Comparison of ENCODE assay signal across 11 cellular contexts in genomic region chr6:75273009-75273408, GRCh38. TPM values are rescaled to one million over a fixed set of nuclear protein-coding genes. Genes with fewer than 3 reads are reported as not detected.
DNase-seq lines count a peak whose midpoint lies in the region; ATAC-seq, FAIRE-seq and TF ChIP-seq lines count a peak whose summit lies in the region.
"Had no signal": no experiment of that assay in that cellular context is flagged by ENCODE, and none has a peak within 500 bp of the region (broad histone marks: within the 10 kb centered on the region; RNA-seq: fewer than 3 reads in every experiment).

No MANE protein-coding gene starts in this region.

- H3K4me1 ChIP-seq in DOHH2 (ENCODE audit: control insufficient read depth, low read length) (peaks cover 39% of the 10 kb centered on the region), HUES6 (ENCODE audit: control insufficient read depth, insufficient read depth, low read length) (peaks cover 26% of the 10 kb centered on the region), GM12878 (ENCODE audit: control insufficient read depth, insufficient read depth, low read length) (no peaks in the 10 kb centered on the region)
- peaks cover 12 to 16% of the 10 kb centered on the region in 2 donors for H3K4me1 ChIP-seq in naive thymus-derived CD4-positive, alpha-beta T cell (ENCODE audit: control insufficient read depth in 2 of 2, insufficient read depth in 2 of 2, low read length in 2 of 2)

- H3K27me3 Mint-ChIP-seq in naive thymus-derived CD4-positive, alpha-beta T cell, result no peaks in the 10 kb centered on the region

- no peak overlapping the region for H3K4me3 Mint-ChIP-seq in naive thymus-derived CD4-positive, alpha-beta T cell
- H3K4me3 Mint-ChIP-seq: neural crest cell had no signal

- SMC1A ChIA-PET in GM12878 (lab: Charles Lee; ENCODE audit: uncharacterized antibody, unreplicated experiment), result interaction anchor here (1.9 to 8.5 kb wide), 3 partner anchors 9 to 221 kb away, joined by 5 to 196 read pairs (median 9); partner anchors contain the start of genes FILIP1 and TMEM30A

- in situ Hi-C loops in GM12878 (cut with MboI), result no loop called here

- FAIRE-seq in GM12878 (lab: Jason Lieb, UNC), result no peak

- TF ChIP-seq POLR2A in GM12878 (IDR thresholded peaks at IDR 0.05; ENCODE audit: low read depth, low read length), result no peak

- no TSS peak for BruUV-seq in GM12878 (replicated peaks; lab: Mats Ljungman, UMichigan)

- H3K9ac ChIP-seq in HUES6 (ENCODE audit: low read length) (no peak overlapping the region), GM12878 (ENCODE audit: control insufficient read depth, insufficient read depth, low read length) (no peak overlapping the region)

- H3K27ac ChIP-seq in DOHH2 (ENCODE audit: low read depth, low read length) (peak overlapping the region; percentile 25), HUES6 (ENCODE audit: low read depth, low read length) (peak overlapping the region; percentile 83; the same call in 1 of the 2 replicates), GM12878 (ENCODE audit: control insufficient read depth, insufficient read depth) (peak overlapping the region; percentile 57)
- H3K27ac ChIP-seq in naive thymus-derived CD4-positive, alpha-beta T cell (ENCODE audit: low read depth, low read length), result no peak overlapping the region

- no peak for TF ChIP-seq EP300 in GM12878 (IDR thresholded peaks at IDR 0.05; ENCODE audit: borderline replicate concordance in 1 of 2, control insufficient read depth in 1 of 2, low read depth in 2 of 2, low read length in 2 of 2)

- DNase-seq in GM12878 (ENCODE audit: low read depth, low spot score) (no peak), NCI-H1694 (lab: John Stamatoyannopoulos, UW) (no peak)
- DNase-seq in naive thymus-derived CD4-positive, alpha-beta T cell, result no peak
- DNase-seq: Calu3, NCI-H2081 treated with DMSO at 0.1 percent for 48 hours had no signal

- no peak overlapping the region for H2AFZ ChIP-seq in GM12878 (ENCODE audit: control insufficient read depth, low read depth, low read length)

- CTCF ChIA-PET in GM12878 (lab: Yijun Ruan, JAX), result interaction anchor here (1.3 kb wide), 1 partner anchor 9 kb away, joined by 3 read pairs; no protein-coding TSS in a partner anchor
- CTCF ChIA-PET in naive thymus-derived CD4-positive, alpha-beta T cell (lab: Charles Lee), result interaction anchor here (0.7 kb wide), 1 partner anchor 35 kb away, joined by 3 read pairs; no protein-coding TSS in a partner anchor

- no peaks in the 10 kb centered on the region for H3K9me3 ChIP-seq in DOHH2 (ENCODE audit: control insufficient read depth, insufficient read depth, low read length)
- H3K9me3 ChIP-seq in HUES6 (ENCODE audit: control insufficient read depth, insufficient read depth, low read depth, low read length), result peaks cover 41% of the 10 kb centered on the region
- peaks cover 26% of the 10 kb centered on the region for H3K9me3 ChIP-seq in GM12878 (replicated peaks; ENCODE audit: control insufficient read depth, insufficient read depth, low read length)
- H3K9me3 ChIP-seq in naive thymus-derived CD4-positive, alpha-beta T cell (ENCODE audit: control insufficient read depth in 2 of 3, low read length in 3 of 3), result no peaks in the 10 kb centered on the region

- H3K4me1 Mint-ChIP-seq in naive thymus-derived CD4-positive, alpha-beta T cell, result peaks cover 31 to 84% (median 82%) of the 10 kb centered on the region in 7 donors

- TF ChIP-seq CTCF in DOHH2 (IDR thresholded peaks at IDR 0.05; ENCODE audit: low read depth, low read length, poor library complexity, severe bottlenecking), result no peak
- TF ChIP-seq CTCF in GM12878 (IDR thresholded peaks at IDR 0.05 in 2 of 3, conservative IDR thresholded peaks at IDR 0.05 in 1 of 3; ENCODE audit: control insufficient read depth in 2 of 3, extremely low read depth in 1 of 3, insufficient read depth in 1 of 3, low read depth in 3 of 3, low read length in 3 of 3), result no peak

- RAD21 ChIA-PET in GM12878 (lab: Charles Lee; ENCODE audit: unreplicated experiment), result interaction anchor here (1.0 to 9.2 kb wide), 2 partner anchors 9 to 83 kb away, joined by 4 to 142 read pairs; partner anchors contain the start of gene TMEM30A

- H3K27me3 ChIP-seq in DOHH2 (ENCODE audit: control insufficient read depth, low read length), result no peaks in the 10 kb centered on the region
- no peaks in the 10 kb centered on the region for H3K27me3 ChIP-seq in HUES6 (ENCODE audit: control insufficient read depth, insufficient read depth, low read length)
- no peaks in the 10 kb centered on the region for H3K27me3 ChIP-seq in GM12878 (replicated peaks in 1 of 2; ENCODE audit: control insufficient read depth in 2 of 2, insufficient read depth in 2 of 2, low read length in 1 of 2)
- no peaks in the 10 kb centered on the region for H3K27me3 ChIP-seq in naive thymus-derived CD4-positive, alpha-beta T cell (ENCODE audit: control insufficient read depth in 2 of 2, insufficient read depth in 2 of 2, low read length in 2 of 2)

- H3K9me2 ChIP-seq in DOHH2 (replicated peaks; ENCODE audit: control insufficient read depth, low read length), result no peaks in the 10 kb centered on the region

- 83% methylated on average over 4 of the region's 4 CpGs for WGBS in GM12878 (ENCODE audit: insufficient coverage, insufficient replicate concordance, low lambda C conversion rate, missing lambda C conversion rate)

- TF ChIP-seq RAD21 in GM12878 (IDR thresholded peaks at IDR 0.05; ENCODE audit: insufficient read depth, low read depth, low read length), result no peak

- intact Hi-C loops in GM12878 (cut with micrococcal nuclease; ENCODE audit: unreplicated experiment), result no loop called here
- intact Hi-C loops in naive thymus-derived CD4-positive, alpha-beta T cell (cut with micrococcal nuclease), result no loop called here

- H4K20me1 ChIP-seq in DOHH2 (ENCODE audit: control insufficient read depth, insufficient read depth, low read depth, low read length) (no peaks in the 10 kb centered on the region), GM12878 (ENCODE audit: control insufficient read depth, insufficient read depth) (no peaks in the 10 kb centered on the region)

- H3K36me3 Mint-ChIP-seq in naive thymus-derived CD4-positive, alpha-beta T cell, result peaks cover 5 to 60% (median 30%) of the 10 kb centered on the region in 5 donors

- H3K9me3 Mint-ChIP-seq in naive thymus-derived CD4-positive, alpha-beta T cell, result peaks cover 0 to 10% (median 0%) of the 10 kb centered on the region in 11 donors

- ATAC-seq in GM12878, result no peak; the same call in 2 of the 3 replicates
- ATAC-seq in naive thymus-derived CD4-positive, alpha-beta T cell, result peak; percentile 40
- no peak for ATAC-seq in HG02763 (IDR thresholded peaks at IDR 0.05; ENCODE audit: unreplicated experiment)
- ATAC-seq in GM19395 (IDR thresholded peaks at IDR 0.05; ENCODE audit: unreplicated experiment), result no peak
- no peak for ATAC-seq in HG02970 (IDR thresholded peaks at IDR 0.05; ENCODE audit: low FRiP score, unreplicated experiment)

- H3K36me3 ChIP-seq in DOHH2 (ENCODE audit: control insufficient read depth, low read length), result peaks cover 37% of the 10 kb centered on the region
- peaks cover 47% of the 10 kb centered on the region for H3K36me3 ChIP-seq in HUES6 (ENCODE audit: control insufficient read depth, insufficient read depth, low read length)
- peaks cover 8 to 13% of the 10 kb centered on the region in 2 experiments for H3K36me3 ChIP-seq in GM12878 (ENCODE audit: control insufficient read depth in 2 of 2, insufficient read depth in 2 of 2, low read length in 1 of 2)
- H3K36me3 ChIP-seq in naive thymus-derived CD4-positive, alpha-beta T cell (ENCODE audit: control insufficient read depth in 2 of 3, insufficient read depth in 3 of 3, low read length in 3 of 3), result peaks cover 0 to 13% (median 0%) of the 10 kb centered on the region in 3 experiments

- H3K4me3 ChIP-seq in DOHH2 (ENCODE audit: low read length) (peak overlapping the region; percentile 23), HUES6 (ENCODE audit: low read depth, low read length) (no peak overlapping the region), GM12878 (no peak overlapping the region)
- no peak overlapping the region for H3K4me3 ChIP-seq in naive thymus-derived CD4-positive, alpha-beta T cell (ENCODE audit: low read length)

- no peaks in the 10 kb centered on the region; the same call in 1 of the 2 replicates for H3F3A ChIP-seq in DOHH2 (ENCODE audit: control insufficient read depth, insufficient read depth)

- H3K4me2 ChIP-seq in DOHH2 (ENCODE audit: low read length) (peak overlapping the region; percentile 18), GM12878 (ENCODE audit: control insufficient read depth, insufficient read depth) (peak overlapping the region; percentile 22; the same call in 1 of the 2 replicates)

- peaks cover 89% of the 10 kb centered on the region for H3K79me2 ChIP-seq in DOHH2 (ENCODE audit: control insufficient read depth, low read length)
- peaks cover 90% of the 10 kb centered on the region for H3K79me2 ChIP-seq in GM12878 (ENCODE audit: control insufficient read depth, insufficient read depth, low read length)

- H3K27ac Mint-ChIP-seq in naive thymus-derived CD4-positive, alpha-beta T cell, result peak overlapping the region in 1 of 9 donors; percentile 44

- POLR2A ChIA-PET in GM12878 (lab: Charles Lee), result interaction anchor here (3.5 to 4.7 kb wide), 2 partner anchors 8 to 12 kb away, joined by 21 to 23 read pairs; partner anchors contain the start of gene TMEM30A
- POLR2A ChIA-PET in naive thymus-derived CD4-positive, alpha-beta T cell (lab: Charles Lee), result no interaction called here

RNA-seq across cellular contexts. Expression of gene TMEM30A, which starts 11.6 kb away (rescaled TPM):
- total RNA-seq in GM12878 (2013; cell fraction: nucleolus; rRNA removed), result 169 and 195 TPM in 2 replicates
- 39.0 and 48.1 TPM in 2 replicates for total RNA-seq in GM12878 (2014; rRNA removed)
- 47.6 and 48.1 TPM in 2 replicates for total RNA-seq in GM12878 (2014; rRNA removed; fragmentation: Illumina TruSeq; extraction: Trizol)
- total RNA-seq in GM12878 (2021), result 58.0 and 62.8 TPM in 2 replicates
- polyA plus RNA-seq in GM12878 (2011; ENCODE audit: low read depth), result 23.3 TPM
- polyA plus RNA-seq in GM12878 (2011; rRNA removed), result 43.9 and 69.5 TPM in 2 replicates
- 12.7 and 18.6 TPM in 2 replicates for polyA plus RNA-seq in GM12878 (2011; cell fraction: cytosol; rRNA removed)
- polyA plus RNA-seq in GM12878 (2011; cell fraction: nucleus; rRNA removed), result 22.6 and 29.9 TPM in 2 replicates
- 43.0 and 53.2 TPM in 2 replicates for polyA plus RNA-seq in GM12878 (2012)
- polyA plus RNA-seq in GM12878 (2014; fragmentation: Illumina TruSeq; extraction: Trizol), result 42.6 and 55.6 TPM in 2 replicates
- 10 to 100 TPM; 11.9 to 23.1 TPM for polyA plus RNA-seq in GM12878 (2014; fragmentation: Nextera tagmentation; extraction: Ambion mirVana)
- polyA plus RNA-seq in GM12878 (2014; rRNA removed), result 24.3 and 28.3 TPM in 2 replicates
- polyA plus RNA-seq in GM12878 (2016; fragmentation: Nextera tagmentation; extraction: Ambion mirVana), result 10 to 100 TPM; 54.4 to 61.6 TPM
- polyA minus RNA-seq in GM12878 (2011; rRNA and poly(A)+ RNA removed), result 24.1 and 62.2 TPM in 2 replicates
- polyA minus RNA-seq in GM12878 (2011; cell fraction: cytosol; rRNA and poly(A)+ RNA removed), result 12.4 and 20.5 TPM in 2 replicates
- polyA minus RNA-seq in GM12878 (2011; cell fraction: nucleus; rRNA and poly(A)+ RNA removed), result 16.3 and 21.0 TPM in 2 replicates
- total RNA-seq in naive thymus-derived CD4-positive, alpha-beta T cell, result 10 to 100 TPM; 36.2 to 91.4 (median 61.1) TPM
- 10 to 100 TPM; 26.7 to 39.4 TPM for polyA plus RNA-seq in naive thymus-derived CD4-positive, alpha-beta T cell

RNA-seq across cellular contexts. Expression of gene COX7A2, which starts 29.4 kb away (rescaled TPM):
- total RNA-seq in GM12878 (2013; cell fraction: nucleolus; rRNA removed), result 16.2 and 17.4 TPM in 2 replicates
- total RNA-seq in GM12878 (2014; rRNA removed), result 199 and 239 TPM in 2 replicates
- 417 and 432 TPM in 2 replicates for total RNA-seq in GM12878 (2014; rRNA removed; fragmentation: Illumina TruSeq; extraction: Trizol)
- 384 and 403 TPM in 2 replicates for total RNA-seq in GM12878 (2021)
- polyA plus RNA-seq in GM12878 (2011; ENCODE audit: low read depth), result 436 TPM
- 552 and 633 TPM in 2 replicates for polyA plus RNA-seq in GM12878 (2011; rRNA removed)
- 192 and 230 TPM in 2 replicates for polyA plus RNA-seq in GM12878 (2011; cell fraction: cytosol; rRNA removed)
- polyA plus RNA-seq in GM12878 (2011; cell fraction: nucleus; rRNA removed), result 111 and 240 TPM in 2 replicates
- 254 and 400 TPM in 2 replicates for polyA plus RNA-seq in GM12878 (2012)
- polyA plus RNA-seq in GM12878 (2014; fragmentation: Illumina TruSeq; extraction: Trizol), result 520 and 635 TPM in 2 replicates
- polyA plus RNA-seq in GM12878 (2014; fragmentation: Nextera tagmentation; extraction: Ambion mirVana), result 1,000 to 10,000 TPM; 1,615 to 1,834 TPM
- 238 and 276 TPM in 2 replicates for polyA plus RNA-seq in GM12878 (2014; rRNA removed)
- polyA plus RNA-seq in GM12878 (2016; fragmentation: Nextera tagmentation; extraction: Ambion mirVana), result 1,000 to 10,000 TPM in 1 of 2 experiments, 100 to 1,000 TPM in 1; 984 to 1,077 TPM
- 38.3 and 42.0 TPM in 2 replicates for polyA minus RNA-seq in GM12878 (2011; rRNA and poly(A)+ RNA removed)
- polyA minus RNA-seq in GM12878 (2011; cell fraction: cytosol; rRNA and poly(A)+ RNA removed), result 19.9 and 26.2 TPM in 2 replicates
- 15.3 and 17.0 TPM in 2 replicates for polyA minus RNA-seq in GM12878 (2011; cell fraction: nucleus; rRNA and poly(A)+ RNA removed)
- 100 to 1,000 TPM; 159 to 395 (median 183) TPM for total RNA-seq in naive thymus-derived CD4-positive, alpha-beta T cell
- 100 to 1,000 TPM; 791 to 969 TPM for polyA plus RNA-seq in naive thymus-derived CD4-positive, alpha-beta T cell
